Comparison of ENCODE assay signal across 7 cellular contexts in genomic region chr1:24966724-24967346, GRCh38. TPM values are rescaled to one million over a fixed set of nuclear protein-coding genes. Genes with fewer than 3 reads are reported as not detected.
DNase-seq lines count a peak whose midpoint lies in the region; ATAC-seq and TF ChIP-seq lines count a peak whose summit lies in the region.

No MANE protein-coding gene starts in this region.

- peak overlapping the region; percentile 97 for H3K27ac Mint-ChIP-seq in activated CD4-positive, alpha-beta T cell treated with anti-CD3 and anti-CD28 coated beads, Interleukin-2, amount 10 ng/mL, durations not matched to agents 24 days and 14 days

- H3K36me3 ChIP-seq in gastrocnemius medialis: no peaks in the 10 kb centered on the region

- H3K9me3 ChIP-seq in gastrocnemius medialis: no peaks in the 10 kb centered on the region

- ATAC-seq in GM18858 (IDR thresholded peaks at IDR 0.05; ENCODE audit: unreplicated experiment) (no peak), gastrocnemius medialis (no peak)

- in situ Hi-C loops in gastrocnemius medialis (cut with MboI; ENCODE audit: low sequenced_read_pairs in 4 of 4): no loop called here

- no peak for TF ChIP-seq POLR2A in gastrocnemius medialis (IDR thresholded peaks at IDR 0.05)

- DNase-seq in HL-60 (ENCODE audit: low read depth in 1 of 2, low spot score in 1 of 2) (peak; percentile 81 to 86), fibroblast of gingiva (ENCODE audit: low read depth) (peak; percentile 78), gastrocnemius medialis (no peak), cortex of kidney (lab: John Stamatoyannopoulos, UW) (no peak)
- DNase-seq in activated CD4-positive, alpha-beta T cell treated with anti-CD3 and anti-CD28 coated beads, Interleukin-2, amount 10 ng/mL, durations not matched to agents 24 days and 14 days: peak; percentile 93
- DNase-seq in stimulated activated CD8-positive, alpha-beta memory T cell treated with anti-CD3 and anti-CD28 coated beads, Interleukin-7, amount 100 ng/mL, for 4 hours (ENCODE audit: low read depth in 2 of 2): peak; percentile 66 to 71

- no peak for TF ChIP-seq CTCF in HL-60 (IDR thresholded peaks at IDR 0.05; ENCODE audit: insufficient read depth, low read length)
- no peak for TF ChIP-seq CTCF in gastrocnemius medialis (IDR thresholded peaks at IDR 0.05 in 4 of 5, conservative IDR thresholded peaks at IDR 0.05 in 1 of 5)

- no peaks in the 10 kb centered on the region for H3K4me1 ChIP-seq in gastrocnemius medialis

- H3K27ac ChIP-seq in HL-60 (replicated peaks) (no peak overlapping the region), gastrocnemius medialis (no peak overlapping the region)

- H3K4me3 Mint-ChIP-seq in activated CD4-positive, alpha-beta T cell treated with anti-CD3 and anti-CD28 coated beads, Interleukin-2, amount 10 ng/mL, durations not matched to agents 24 days and 14 days: peak overlapping the region; percentile 96

- intact Hi-C loops in activated CD4-positive, alpha-beta T cell treated with anti-CD3 and anti-CD28 coated beads, Interleukin-2, amount 10 ng/mL, durations not matched to agents 24 days and 14 days (cut with micrococcal nuclease): loop anchor here (1.0 to 2.0 kb wide), 3 partner anchors 36 to 63 kb away; no protein-coding TSS in a partner anchor
- intact Hi-C loops in gastrocnemius medialis (cut with DNase I; ENCODE audit: low total_unique reads): no loop called here

- peaks cover 27% of the 10 kb centered on the region for H3K36me3 Mint-ChIP-seq in activated CD4-positive, alpha-beta T cell treated with anti-CD3 and anti-CD28 coated beads, Interleukin-2, amount 10 ng/mL, durations not matched to agents 24 days and 14 days (ENCODE audit: low read depth)

- H3K9me3 Mint-ChIP-seq in activated CD4-positive, alpha-beta T cell treated with anti-CD3 and anti-CD28 coated beads, Interleukin-2, amount 10 ng/mL, durations not matched to agents 24 days and 14 days: no peaks in the 10 kb centered on the region

- H3K27me3 ChIP-seq in HL-60 (ENCODE audit: insufficient read depth, poor library complexity, severe bottlenecking) (no peaks in the 10 kb centered on the region), gastrocnemius medialis (peaks cover 5 to 35% (median 11%) of the 10 kb centered on the region in 3 donors)

- no peaks in the 10 kb centered on the region for H3K27me3 Mint-ChIP-seq in activated CD4-positive, alpha-beta T cell treated with anti-CD3 and anti-CD28 coated beads, Interleukin-2, amount 10 ng/mL, durations not matched to agents 24 days and 14 days

- H3K4me1 Mint-ChIP-seq in activated CD4-positive, alpha-beta T cell treated with anti-CD3 and anti-CD28 coated beads, Interleukin-2, amount 10 ng/mL, durations not matched to agents 24 days and 14 days: peaks cover 70% of the 10 kb centered on the region

- H3K4me3 ChIP-seq in HL-60 (replicated peaks; ENCODE audit: insufficient read depth, low read length) (no peak overlapping the region), gastrocnemius medialis (no peak overlapping the region)

RNA-seq across cellular contexts. Expression of gene RUNX3, which starts 36.8 kb away (rescaled TPM):
- total RNA-seq in activated CD4-positive, alpha-beta T cell treated with anti-CD3 and anti-CD28 coated beads, Interleukin-2, amount 10 ng/mL, durations not matched to agents 24 days and 14 days: 110 and 112 TPM in 2 replicates
- 1 to 10 TPM in 2 of 4 donors, under 1 TPM in 2; 0.13 to 1.9 (median 0.74) TPM for total RNA-seq in gastrocnemius medialis

Comparison
In these comparisons a context has a peak if more than half of its experiments do, and no peak if none do; other contexts are left out.
1. DNase-seq: peak in HL-60 (2 of 2), activated CD4-positive, alpha-beta T cell treated with anti-CD3 and anti-CD28 coated beads, Interleukin-2, amount 10 ng/mL, durations not matched to agents 24 days and 14 days (single experiment), fibroblast of gingiva (single experiment) and stimulated activated CD8-positive, alpha-beta memory T cell treated with anti-CD3 and anti-CD28 coated beads, Interleukin-7, amount 100 ng/mL, for 4 hours (2 of 2); none in gastrocnemius medialis (0 of 2) and cortex of kidney (single experiment).
2. RNA of gene RUNX3, which starts 36.8 kb away (total RNA-seq): 110 to 112 TPM in activated CD4-positive, alpha-beta T cell treated with anti-CD3 and anti-CD28 coated beads, Interleukin-2, amount 10 ng/mL, durations not matched to agents 24 days and 14 days; 0.13 to 1.9 TPM in gastrocnemius medialis; every median in the first group is over 10 times any median in the second.